In the genomic region with DNA sequence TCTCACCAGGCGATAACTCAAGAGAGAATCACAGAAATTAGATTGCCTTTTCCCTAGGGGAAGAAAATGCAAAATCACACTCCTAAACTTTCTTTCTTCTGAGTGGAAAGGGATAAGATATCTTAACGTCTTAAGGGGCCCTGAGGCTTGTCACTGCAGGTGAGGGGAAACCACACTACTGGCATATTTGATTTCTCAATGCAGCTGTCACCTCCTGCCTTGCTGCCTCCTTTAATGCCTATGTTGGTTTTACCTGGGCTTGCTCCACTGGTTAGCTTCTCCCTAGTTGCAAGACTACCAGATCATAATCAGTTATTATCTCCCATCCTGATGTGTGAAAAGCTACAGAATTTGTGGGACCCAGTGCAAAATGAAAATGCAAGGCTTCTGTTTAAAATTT, we compare ENCODE assay signal across 23 cellular contexts. TPM values are rescaled to one million over a fixed set of nuclear protein-coding genes. Genes with fewer than 3 reads are reported as not detected.
A peak's percentile ranks its signal among the peaks of the same experiment; 100 is the strongest.
DNase-seq lines count a peak whose midpoint lies in the region; ATAC-seq and TF ChIP-seq lines count a peak whose summit lies in the region.
"Had no signal": no experiment of that assay in that cellular context is flagged by ENCODE, and none has a peak within 500 bp of the region (broad histone marks: within the 10 kb centered on the region; RNA-seq: fewer than 3 reads in every experiment).

No MANE protein-coding gene starts in this region.

- no peaks in the 10 kb centered on the region for H3K9me3 ChIP-seq in BLaER1 treated with 17β-estradiol and CSF1 and Interleukin-3, amounts not matched to agents 10 nM and 100 nM (replicated peaks in 1 of 11)
- H3K9me3 ChIP-seq in SU-DHL-6 (ENCODE audit: insufficient read depth, low read length) (no peaks in the 10 kb centered on the region), ovary (no peaks in the 10 kb centered on the region)
- H3K9me3 ChIP-seq: A549, BE2C, Caco-2 had no signal

- 53 to 57% (median 55%) methylated on average over 2 of the region's 2 CpGs for WGBS in ovary, 3 donors

- H3F3A ChIP-seq in SU-DHL-6 (ENCODE audit: insufficient read depth): peaks cover 45% of the 10 kb centered on the region

- H3K4me1 ChIP-seq in BLaER1 treated with 17β-estradiol and CSF1 and Interleukin-3, amounts not matched to agents 10 nM and 100 nM: peaks cover 36 to 56% (median 49%) of the 10 kb centered on the region in 10 experiments
- H3K4me1 ChIP-seq in KMS-11 (ENCODE audit: low read depth, poor library complexity, severe bottlenecking): peaks cover 40% of the 10 kb centered on the region
- H3K4me1 ChIP-seq in ovary (ENCODE audit: insufficient read depth): peaks cover 4% of the 10 kb centered on the region

- peaks cover 0 to 5% (median 3%) of the 10 kb centered on the region in 11 experiments; a peak in 16 of 22 replicates for H4K20me1 ChIP-seq in BLaER1 treated with 17β-estradiol and CSF1 and Interleukin-3, amounts not matched to agents 10 nM and 100 nM
- H4K20me1 ChIP-seq in KMS-11 (ENCODE audit: insufficient read depth) (no peaks in the 10 kb centered on the region), SU-DHL-6 (ENCODE audit: low read depth, low read length) (no peaks in the 10 kb centered on the region)

- no peaks in the 10 kb centered on the region for H3K27me3 ChIP-seq in BLaER1 treated with 17β-estradiol and CSF1 and Interleukin-3, amounts not matched to agents 10 nM and 100 nM
- H3K27me3 ChIP-seq in KMS-11 (ENCODE audit: insufficient read depth, low read depth): no peaks in the 10 kb centered on the region
- H3K27me3 ChIP-seq in SU-DHL-6 (ENCODE audit: low read length): no peaks in the 10 kb centered on the region
- no peaks in the 10 kb centered on the region for H3K27me3 ChIP-seq in ovary
- H3K27me3 ChIP-seq: BE2C had no signal

- H3K9me2 ChIP-seq in SU-DHL-6 (replicated peaks; ENCODE audit: insufficient read depth, low read length): no peaks in the 10 kb centered on the region

- H3K79me2 ChIP-seq in KMS-11 (ENCODE audit: insufficient read depth, low read depth) (peaks cover 5% of the 10 kb centered on the region), SU-DHL-6 (ENCODE audit: insufficient read depth, low read length) (peaks cover 4% of the 10 kb centered on the region)

- H3K4me3 ChIP-seq in BLaER1 treated with 17β-estradiol and CSF1 and Interleukin-3, amounts not matched to agents 10 nM and 100 nM: no peak overlapping the region
- H3K4me3 ChIP-seq in KMS-11 (IDR thresholded peaks at IDR 0.05; ENCODE audit: insufficient read depth, low read depth, low read length) (no peak overlapping the region), SU-DHL-6 (ENCODE audit: insufficient read depth, low read length, poor library complexity, severe bottlenecking) (no peak overlapping the region), ovary (no peak overlapping the region)
- H3K4me3 ChIP-seq: A549, GM23338 had no signal

- no peak overlapping the region for H3K9ac ChIP-seq in BLaER1 treated with 17β-estradiol and CSF1 and Interleukin-3, amounts not matched to agents 10 nM and 100 nM
- no peak overlapping the region for H3K9ac ChIP-seq in KMS-11
- no peak overlapping the region for H3K9ac ChIP-seq in SU-DHL-6 (ENCODE audit: low read length)

- H3K36me3 ChIP-seq in BLaER1 treated with 17β-estradiol and CSF1 and Interleukin-3, amounts not matched to agents 10 nM and 100 nM: no peaks in the 10 kb centered on the region
- H3K36me3 ChIP-seq in KMS-11 (ENCODE audit: insufficient read depth) (no peaks in the 10 kb centered on the region), SU-DHL-6 (ENCODE audit: low read length) (no peaks in the 10 kb centered on the region), ovary (no peaks in the 10 kb centered on the region)
- H3K36me3 ChIP-seq: BE2C had no signal

- intact Hi-C loops in left cardiac atrium (cut with DNase I): no loop called here
- intact Hi-C loops in ovary (cut with DNase I): no loop called here

- peak; percentile 9 for DNase-seq in NAMALWA (ENCODE audit: low spot score)
- no peak for DNase-seq in left cardiac atrium
- DNase-seq in ovary: no peak
- DNase-seq: 8988T; ACHN; AML-193; BE2C; Caco-2; CD4-positive, CD25-positive, alpha-beta regulatory T cell; CD8-positive, alpha-beta T cell; DMS153; DND-41; H9 had no signal

- H3K27ac ChIP-seq in BLaER1 treated with 17β-estradiol and CSF1 and Interleukin-3, amounts not matched to agents 10 nM and 100 nM: no peak overlapping the region
- H3K27ac ChIP-seq in KMS-11 (no peak overlapping the region), SU-DHL-6 (ENCODE audit: low read depth, low read length) (peak overlapping the region; percentile 52), ovary (no peak overlapping the region)
- H3K27ac ChIP-seq: A549, C4-2B had no signal

- no peak for TF ChIP-seq POLR2A in ovary (IDR thresholded peaks at IDR 0.05)

- no peak for ATAC-seq in esophagus mucosa
- no peak for ATAC-seq in GM18520 (IDR thresholded peaks at IDR 0.05; ENCODE audit: unreplicated experiment)
- no peak for ATAC-seq in left cardiac atrium
- ATAC-seq: A549; CD8-positive, alpha-beta T cell; GM23338; HCT116 had no signal

- H2AFZ ChIP-seq in KMS-11 (ENCODE audit: low read depth) (no peak overlapping the region), SU-DHL-6 (ENCODE audit: low read depth, low read length, severe bottlenecking) (no peak overlapping the region)
- H2AFZ ChIP-seq: GM23338 had no signal

- peak overlapping the region in 6 of 11 experiments; percentile 10 to 50 (median 33); a peak in 9 of 22 replicates for H3K4me2 ChIP-seq in BLaER1 treated with 17β-estradiol and CSF1 and Interleukin-3, amounts not matched to agents 10 nM and 100 nM
- peak overlapping the region; percentile 6; the same call in 1 of the 2 replicates for H3K4me2 ChIP-seq in KMS-11
- H3K4me2 ChIP-seq in SU-DHL-6 (ENCODE audit: low read depth, low read length, poor library complexity, severe bottlenecking): peak overlapping the region; percentile 9
- H3K4me2 ChIP-seq: A549, GM23338 had no signal

- no peak for TF ChIP-seq EP300 in ovary (IDR thresholded peaks at IDR 0.05)

- TF ChIP-seq CTCF in KMS-11 (conservative IDR thresholded peaks at IDR 0.05; ENCODE audit: low read depth, low read length): no peak
- TF ChIP-seq CTCF in SU-DHL-6 (IDR thresholded peaks at IDR 0.05; ENCODE audit: insufficient read depth, low read length, poor library complexity, severe bottlenecking): no peak
- no peak for TF ChIP-seq CTCF in ovary (IDR thresholded peaks at IDR 0.05)

RNA-seq across cellular contexts. Expression of gene HERPUD1, which starts 4.5 kb away (rescaled TPM):
- 63.9 TPM for total RNA-seq in esophagus mucosa
- 100 to 1,000 TPM; 105 to 113 TPM for total RNA-seq in left cardiac atrium
- 100 to 1,000 TPM in 6 of 7 donors, 10 to 100 TPM in 1; 95.4 to 299 (median 170) TPM for total RNA-seq in ovary
- 100 to 1,000 TPM; 219 to 259 TPM for polyA plus RNA-seq in ovary

RNA-seq across cellular contexts. Expression of gene CETP, which starts 34.3 kb away (rescaled TPM):
- total RNA-seq in esophagus mucosa (not detected), left cardiac atrium (under 1 TPM; 0.16 to 0.65 TPM), ovary (under 1 TPM in 3 of 7 donors, not detected in 4; 0.15 to 0.23 (median 0.20) TPM)
- polyA plus RNA-seq in ovary: 1 to 10 TPM in 1 of 2 donors, under 1 TPM in 1; 0.13 to 1.3 TPM
- total RNA-seq: Caco-2; CD4-positive, CD25-positive, alpha-beta regulatory T cell; GM23338; H4; H9 had no signal
- polyA plus RNA-seq: A549, GM23338 had no signal
